ENCODE assay signal across 1 cellular context in genomic region chr7:101953248-101953819, GRCh38.
TF ChIP-seq lines count a peak whose summit lies in the region.

No MANE protein-coding gene starts in this region.

TF ChIP-seq in GM12878, 131 proteins besides CTCF, POLR2A, EP300 and RAD21 (continued from another document and continues in another):
- TF ChIP-seq RELB (IDR thresholded peaks at IDR 0.05; ENCODE audit: low read depth) (0 out of 2 replicates have a peak, but pooled peaks have one; percentile 18), ZNF274 (IDR thresholded peaks at IDR 0.05; ENCODE audit: insufficient read depth, insufficient read length) (no peak), POLR2AphosphoS2 (IDR thresholded peaks at IDR 0.05; ENCODE audit: low read depth, low read length) (no peak), SIN3A (IDR thresholded peaks at IDR 0.05; ENCODE audit: low read depth, low read length) (no peak), SUZ12 (IDR thresholded peaks at IDR 0.05; ENCODE audit: unreplicated experiment) (no peak), BCL3 (IDR thresholded peaks at IDR 0.05; ENCODE audit: borderline replicate concordance, insufficient read depth, low read depth, low read length, poor library complexity, severe bottlenecking) (no peak), ZBTB4 (CRISPR knock-in tag; IDR thresholded peaks at IDR 0.05) (no peak), E2F8 (IDR thresholded peaks at IDR 0.05; ENCODE audit: low read depth, partially characterized antibody) (no peak), NR2F1 (conservative IDR thresholded peaks at IDR 0.05) (no peak), IRF5 (IDR thresholded peaks at IDR 0.05; ENCODE audit: borderline replicate concordance) (no peak), CEBPB (IDR thresholded peaks at IDR 0.05; ENCODE audit: borderline replicate concordance in 1 of 2, low read depth in 2 of 2, low read length in 2 of 2) (peak in 1 of 2 experiments; percentile 36; a peak in 1 of 4 replicates), ASH2L (IDR thresholded peaks at IDR 0.05; ENCODE audit: borderline replicate concordance, low read depth) (no peak), IKZF2 (IDR thresholded peaks at IDR 0.05) (peak; percentile 51 to 53; a peak in 2 of 4 replicates), PKNOX1 (IDR thresholded peaks at IDR 0.05) (no peak), CHD2 (IDR thresholded peaks at IDR 0.05; ENCODE audit: borderline replicate concordance, low read depth, low read length) (no peak), BCL11A (IDR thresholded peaks at IDR 0.05; ENCODE audit: low read depth, low read length) (peak; percentile 52; the same call in 1 of the 2 replicates), SP1 (IDR thresholded peaks at IDR 0.05; ENCODE audit: low read depth, low read length) (no peak), SKIL (IDR thresholded peaks at IDR 0.05; ENCODE audit: low read depth, poor library complexity, severe bottlenecking) (peak; percentile 42), MTA2 (IDR thresholded peaks at IDR 0.05; ENCODE audit: low read depth) (peak; percentile 58; the same call in 1 of the 2 replicates), HSF1 (IDR thresholded peaks at IDR 0.05; ENCODE audit: low read depth, low read length) (no peak), NFIC (IDR thresholded peaks at IDR 0.05; ENCODE audit: low read depth, low read length) (peak; percentile 89), RAD51 (IDR thresholded peaks at IDR 0.05) (0 out of 2 replicates have a peak, but pooled peaks have one; percentile 11), FOXK2 (IDR thresholded peaks at IDR 0.05) (no peak), STAT1 (conservative IDR thresholded peaks at IDR 0.05) (no peak), MXI1 (IDR thresholded peaks at IDR 0.05; ENCODE audit: low read depth, low read length) (no peak), NKRF (conservative IDR thresholded peaks at IDR 0.05) (no peak), STAT3 (IDR thresholded peaks at IDR 0.05; ENCODE audit: low read depth, low read length) (no peak), CHD4 (IDR thresholded peaks at IDR 0.05) (no peak), IRF4 (IDR thresholded peaks at IDR 0.05; ENCODE audit: low read depth, low read length) (peak; percentile 78), ZBED1 (IDR thresholded peaks at IDR 0.05; ENCODE audit: borderline replicate concordance) (peak; percentile 90), HDAC2 (IDR thresholded peaks at IDR 0.05) (no peak), RELA (IDR thresholded peaks at IDR 0.05; ENCODE audit: borderline replicate concordance, partially characterized antibody) (no peak), DPF2 (IDR thresholded peaks at IDR 0.05) (peak; percentile 58; the same call in 1 of the 2 replicates), ZNF217 (IDR thresholded peaks at IDR 0.05) (no peak), LARP7 (IDR thresholded peaks at IDR 0.05) (no peak), ZNF24 (IDR thresholded peaks at IDR 0.05) (no peak), GABPA (IDR thresholded peaks at IDR 0.05; ENCODE audit: low read depth) (0 out of 2 replicates have a peak, but pooled peaks have one; percentile 22), MYB (IDR thresholded peaks at IDR 0.05; ENCODE audit: borderline replicate concordance, low read depth, low read length) (no peak), FOS (IDR thresholded peaks at IDR 0.05; ENCODE audit: borderline replicate concordance, extremely low read depth, insufficient read length) (no peak), WRNIP1 (IDR thresholded peaks at IDR 0.05; ENCODE audit: borderline replicate concordance, low read depth, low read length) (no peak), ESRRA (IDR thresholded peaks at IDR 0.05; ENCODE audit: low read length) (no peak), SMC3 (IDR thresholded peaks at IDR 0.05; ENCODE audit: borderline replicate concordance, low read length) (peak; percentile 15; the same call in 1 of the 2 replicates), TCF7 (IDR thresholded peaks at IDR 0.05; ENCODE audit: borderline replicate concordance) (no peak)
